ENCODE assay signal across 1 cellular context in genomic region chr6:44092312-44092884, GRCh38.
TF ChIP-seq lines count a peak whose summit lies in the region.

No MANE protein-coding gene starts in this region.

TF ChIP-seq in HepG2, 621 proteins besides CTCF, POLR2A, EP300 and RAD21 (continued from another document and continues in another):
- TF ChIP-seq MLX (CRISPR knock-in tag; IDR thresholded peaks at IDR 0.05): peak; percentile 90
- no peak for TF ChIP-seq ZBTB1 (CRISPR knock-in tag; IDR thresholded peaks at IDR 0.05; ENCODE audit: borderline replicate concordance)
- no peak for TF ChIP-seq RARG (CRISPR knock-in tag; IDR thresholded peaks at IDR 0.05; ENCODE audit: low read depth)
- TF ChIP-seq TFDP2 (CRISPR knock-in tag; IDR thresholded peaks at IDR 0.05): no peak; the same call in 1 of the 2 replicates
- TF ChIP-seq ZNF292 (CRISPR knock-in tag; IDR thresholded peaks at IDR 0.05; ENCODE audit: borderline replicate concordance, low read depth): peak; percentile 72; the same call in 1 of the 2 replicates
- TF ChIP-seq MTF1 (CRISPR knock-in tag; IDR thresholded peaks at IDR 0.05): no peak
- no peak for TF ChIP-seq ZKSCAN5 (CRISPR knock-in tag; IDR thresholded peaks at IDR 0.05)
- 0 out of 2 replicates have a peak, but pooled peaks have one; percentile 26 for TF ChIP-seq DNMT3B (CRISPR knock-in tag; conservative IDR thresholded peaks at IDR 0.05)
- TF ChIP-seq SAP130 (CRISPR knock-in tag; IDR thresholded peaks at IDR 0.05; ENCODE audit: low read depth): peak; percentile 89
- no peak for TF ChIP-seq NFE2L2 (IDR thresholded peaks at IDR 0.05; ENCODE audit: low read length)
- no peak for TF ChIP-seq ZNF138 (CRISPR knock-in tag; IDR thresholded peaks at IDR 0.05; ENCODE audit: low read depth)
- TF ChIP-seq ZNF329 (CRISPR knock-in tag; IDR thresholded peaks at IDR 0.05; ENCODE audit: low read depth): no peak
- TF ChIP-seq KLF12 (CRISPR knock-in tag; IDR thresholded peaks at IDR 0.05; ENCODE audit: borderline replicate concordance): peak; percentile 49; the same call in 1 of the 2 replicates
- TF ChIP-seq MAFF (IDR thresholded peaks at IDR 0.05; ENCODE audit: low read depth, low read length): no peak
- TF ChIP-seq, protein P1, sequence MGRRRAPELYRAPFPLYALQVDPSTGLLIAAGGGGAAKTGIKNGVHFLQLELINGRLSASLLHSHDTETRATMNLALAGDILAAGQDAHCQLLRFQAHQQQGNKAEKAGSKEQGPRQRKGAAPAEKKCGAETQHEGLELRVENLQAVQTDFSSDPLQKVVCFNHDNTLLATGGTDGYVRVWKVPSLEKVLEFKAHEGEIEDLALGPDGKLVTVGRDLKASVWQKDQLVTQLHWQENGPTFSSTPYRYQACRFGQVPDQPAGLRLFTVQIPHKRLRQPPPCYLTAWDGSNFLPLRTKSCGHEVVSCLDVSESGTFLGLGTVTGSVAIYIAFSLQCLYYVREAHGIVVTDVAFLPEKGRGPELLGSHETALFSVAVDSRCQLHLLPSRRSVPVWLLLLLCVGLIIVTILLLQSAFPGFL (CRISPR knock-in tag; IDR thresholded peaks at IDR 0.05): no peak
- TF ChIP-seq IRF2 (CRISPR knock-in tag; IDR thresholded peaks at IDR 0.05): peak; percentile 94
- TF ChIP-seq ZNF318 (CRISPR knock-in tag; IDR thresholded peaks at IDR 0.05): 0 out of 2 replicates have a peak, but pooled peaks have one; percentile 68
- TF ChIP-seq, protein P2, sequence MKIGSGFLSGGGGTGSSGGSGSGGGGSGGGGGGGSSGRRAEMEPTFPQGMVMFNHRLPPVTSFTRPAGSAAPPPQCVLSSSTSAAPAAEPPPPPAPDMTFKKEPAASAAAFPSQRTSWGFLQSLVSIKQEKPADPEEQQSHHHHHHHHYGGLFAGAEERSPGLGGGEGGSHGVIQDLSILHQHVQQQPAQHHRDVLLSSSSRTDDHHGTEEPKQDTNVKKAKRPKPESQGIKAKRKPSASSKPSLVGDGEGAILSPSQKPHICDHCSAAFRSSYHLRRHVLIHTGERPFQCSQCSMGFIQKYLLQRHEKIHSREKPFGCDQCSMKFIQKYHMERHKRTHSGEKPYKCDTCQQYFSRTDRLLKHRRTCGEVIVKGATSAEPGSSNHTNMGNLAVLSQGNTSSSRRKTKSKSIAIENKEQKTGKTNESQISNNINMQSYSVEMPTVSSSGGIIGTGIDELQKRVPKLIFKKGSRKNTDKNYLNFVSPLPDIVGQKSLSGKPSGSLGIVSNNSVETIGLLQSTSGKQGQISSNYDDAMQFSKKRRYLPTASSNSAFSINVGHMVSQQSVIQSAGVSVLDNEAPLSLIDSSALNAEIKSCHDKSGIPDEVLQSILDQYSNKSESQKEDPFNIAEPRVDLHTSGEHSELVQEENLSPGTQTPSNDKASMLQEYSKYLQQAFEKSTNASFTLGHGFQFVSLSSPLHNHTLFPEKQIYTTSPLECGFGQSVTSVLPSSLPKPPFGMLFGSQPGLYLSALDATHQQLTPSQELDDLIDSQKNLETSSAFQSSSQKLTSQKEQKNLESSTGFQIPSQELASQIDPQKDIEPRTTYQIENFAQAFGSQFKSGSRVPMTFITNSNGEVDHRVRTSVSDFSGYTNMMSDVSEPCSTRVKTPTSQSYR (CRISPR knock-in tag; IDR thresholded peaks at IDR 0.05; ENCODE audit: borderline replicate concordance): peak; percentile 31; the same call in 1 of the 2 replicates
- TF ChIP-seq, protein P3, sequence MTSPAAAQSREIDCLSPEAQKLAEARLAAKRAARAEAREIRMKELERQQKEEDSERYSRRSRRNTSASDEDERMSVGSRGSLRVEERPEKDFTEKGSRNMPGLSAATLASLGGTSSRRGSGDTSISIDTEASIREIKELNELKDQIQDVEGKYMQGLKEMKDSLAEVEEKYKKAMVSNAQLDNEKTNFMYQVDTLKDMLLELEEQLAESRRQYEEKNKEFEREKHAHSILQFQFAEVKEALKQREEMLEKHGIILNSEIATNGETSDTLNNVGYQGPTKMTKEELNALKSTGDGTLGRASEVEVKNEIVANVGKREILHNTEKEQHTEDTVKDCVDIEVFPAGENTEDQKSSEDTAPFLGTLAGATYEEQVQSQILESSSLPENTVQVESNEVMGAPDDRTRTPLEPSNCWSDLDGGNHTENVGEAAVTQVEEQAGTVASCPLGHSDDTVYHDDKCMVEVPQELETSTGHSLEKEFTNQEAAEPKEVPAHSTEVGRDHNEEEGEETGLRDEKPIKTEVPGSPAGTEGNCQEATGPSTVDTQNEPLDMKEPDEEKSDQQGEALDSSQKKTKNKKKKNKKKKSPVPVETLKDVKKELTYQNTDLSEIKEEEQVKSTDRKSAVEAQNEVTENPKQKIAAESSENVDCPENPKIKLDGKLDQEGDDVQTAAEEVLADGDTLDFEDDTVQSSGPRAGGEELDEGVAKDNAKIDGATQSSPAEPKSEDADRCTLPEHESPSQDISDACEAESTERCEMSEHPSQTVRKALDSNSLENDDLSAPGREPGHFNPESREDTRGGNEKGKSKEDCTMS (CRISPR knock-in tag; conservative IDR thresholded peaks at IDR 0.05): no peak
- TF ChIP-seq ATF3 (CRISPR knock-in tag; IDR thresholded peaks at IDR 0.05): no peak
- TF ChIP-seq, protein P4, sequence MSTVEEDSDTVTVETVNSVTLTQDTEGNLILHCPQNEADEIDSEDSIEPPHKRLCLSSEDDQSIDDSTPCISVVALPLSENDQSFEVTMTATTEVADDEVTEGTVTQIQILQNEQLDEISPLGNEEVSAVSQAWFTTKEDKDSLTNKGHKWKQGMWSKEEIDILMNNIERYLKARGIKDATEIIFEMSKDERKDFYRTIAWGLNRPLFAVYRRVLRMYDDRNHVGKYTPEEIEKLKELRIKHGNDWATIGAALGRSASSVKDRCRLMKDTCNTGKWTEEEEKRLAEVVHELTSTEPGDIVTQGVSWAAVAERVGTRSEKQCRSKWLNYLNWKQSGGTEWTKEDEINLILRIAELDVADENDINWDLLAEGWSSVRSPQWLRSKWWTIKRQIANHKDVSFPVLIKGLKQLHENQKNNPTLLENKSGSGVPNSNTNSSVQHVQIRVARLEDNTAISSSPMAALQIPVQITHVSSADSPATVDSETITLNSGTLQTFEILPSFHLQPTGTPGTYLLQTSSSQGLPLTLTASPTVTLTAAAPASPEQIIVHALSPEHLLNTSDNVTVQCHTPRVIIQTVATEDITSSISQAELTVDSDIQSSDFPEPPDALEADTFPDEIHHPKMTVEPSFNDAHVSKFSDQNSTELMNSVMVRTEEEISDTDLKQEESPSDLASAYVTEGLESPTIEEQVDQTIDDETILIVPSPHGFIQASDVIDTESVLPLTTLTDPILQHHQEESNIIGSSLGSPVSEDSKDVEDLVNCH (CRISPR knock-in tag; IDR thresholded peaks at IDR 0.05): no peak
- TF ChIP-seq BHLHE40 (IDR thresholded peaks at IDR 0.05; ENCODE audit: low read length): no peak
- TF ChIP-seq, protein P5, sequence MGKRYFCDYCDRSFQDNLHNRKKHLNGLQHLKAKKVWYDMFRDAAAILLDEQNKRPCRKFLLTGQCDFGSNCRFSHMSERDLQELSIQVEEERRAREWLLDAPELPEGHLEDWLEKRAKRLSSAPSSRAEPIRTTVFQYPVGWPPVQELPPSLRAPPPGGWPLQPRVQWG (CRISPR knock-in tag; IDR thresholded peaks at IDR 0.05; ENCODE audit: borderline replicate concordance, low read depth): no peak
- TF ChIP-seq ZC3H13 (CRISPR knock-in tag; IDR thresholded peaks at IDR 0.05): no peak
- TF ChIP-seq ZNF337 (CRISPR knock-in tag; IDR thresholded peaks at IDR 0.05; ENCODE audit: borderline replicate concordance, low read depth): no peak
- peak; percentile 72; the same call in 1 of the 2 replicates for TF ChIP-seq ZNF607 (CRISPR knock-in tag; IDR thresholded peaks at IDR 0.05; ENCODE audit: borderline replicate concordance)
- TF ChIP-seq TSC22D2 (CRISPR knock-in tag; IDR thresholded peaks at IDR 0.05; ENCODE audit: borderline replicate concordance): no peak
- TF ChIP-seq SP140L (CRISPR knock-in tag; IDR thresholded peaks at IDR 0.05; ENCODE audit: borderline replicate concordance): no peak
- no peak for TF ChIP-seq FLYWCH1 (CRISPR knock-in tag; IDR thresholded peaks at IDR 0.05)
- no peak for TF ChIP-seq GZF1 (CRISPR knock-in tag; IDR thresholded peaks at IDR 0.05)
- TF ChIP-seq RELA (CRISPR knock-in tag; IDR thresholded peaks at IDR 0.05): no peak
- no peak for TF ChIP-seq KDM2A (CRISPR knock-in tag; IDR thresholded peaks at IDR 0.05; ENCODE audit: borderline replicate concordance, low read depth)
- TF ChIP-seq, protein P6, sequence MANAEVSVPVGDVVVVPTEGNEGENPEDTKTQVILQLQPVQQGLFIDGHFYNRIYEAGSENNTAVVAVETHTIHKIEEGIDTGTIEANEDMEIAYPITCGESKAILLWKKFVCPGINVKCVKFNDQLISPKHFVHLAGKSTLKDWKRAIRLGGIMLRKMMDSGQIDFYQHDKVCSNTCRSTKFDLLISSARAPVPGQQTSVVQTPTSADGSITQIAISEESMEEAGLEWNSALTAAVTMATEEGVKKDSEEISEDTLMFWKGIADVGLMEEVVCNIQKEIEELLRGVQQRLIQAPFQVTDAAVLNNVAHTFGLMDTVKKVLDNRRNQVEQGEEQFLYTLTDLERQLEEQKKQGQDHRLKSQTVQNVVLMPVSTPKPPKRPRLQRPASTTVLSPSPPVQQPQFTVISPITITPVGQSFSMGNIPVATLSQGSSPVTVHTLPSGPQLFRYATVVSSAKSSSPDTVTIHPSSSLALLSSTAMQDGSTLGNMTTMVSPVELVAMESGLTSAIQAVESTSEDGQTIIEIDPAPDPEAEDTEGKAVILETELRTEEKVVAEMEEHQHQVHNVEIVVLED (CRISPR knock-in tag; IDR thresholded peaks at IDR 0.05; ENCODE audit: borderline replicate concordance): 0 out of 2 replicates have a peak, but pooled peaks have one; percentile 22
- TF ChIP-seq NFYB (CRISPR knock-in tag; IDR thresholded peaks at IDR 0.05): no peak
- TF ChIP-seq TAF1 (CRISPR knock-in tag; IDR thresholded peaks at IDR 0.05): no peak
- no peak for TF ChIP-seq ZNF546 (CRISPR knock-in tag; conservative IDR thresholded peaks at IDR 0.05)
- TF ChIP-seq BATF2 (CRISPR knock-in tag; IDR thresholded peaks at IDR 0.05): no peak
